In genomic region chr1:203593723-203594122, GRCh38 we compare ENCODE assay signal across 8 cellular contexts. TPM values are rescaled to one million over a fixed set of nuclear protein-coding genes. Genes with fewer than 3 reads are reported as not detected.
DNase-seq lines count a peak whose midpoint lies in the region; ATAC-seq, FAIRE-seq and TF ChIP-seq lines count a peak whose summit lies in the region.

No MANE protein-coding gene starts in this region.

- H3K79me2 ChIP-seq in KMS-11 (ENCODE audit: insufficient read depth, low read depth) (no peaks in the 10 kb centered on the region), H1 (ENCODE audit: control insufficient read depth in 1 of 2, insufficient read depth in 2 of 2, low read length in 2 of 2) (no peaks in the 10 kb centered on the region)

- no peak overlapping the region for H3K4ac ChIP-seq in H1 (replicated peaks; ENCODE audit: insufficient read length, low read depth, low read length)

- no peaks in the 10 kb centered on the region for H3K79me1 ChIP-seq in H1 (ENCODE audit: low read depth, low read length)

- DNase-seq in ACHN: peak; percentile 21
- DNase-seq in activated CD4-positive, alpha-beta T cell treated with anti-CD3 and anti-CD28 coated beads for 24 hours (ENCODE audit: low read depth in 2 of 2): peak; percentile 23 to 26
- DNase-seq in H1 (ENCODE audit: low read depth in 1 of 2, low spot score in 2 of 2): peak in 1 of 2 experiments; percentile 63
- peak; percentile 58 for DNase-seq in stimulated activated CD4-positive, alpha-beta T cell treated with anti-CD3 and anti-CD28 coated beads, Interleukin-15, amount 100 ng/mL, for 24 hours
- DNase-seq in medulla oblongata (ENCODE audit: extremely low spot score): no peak
- no peak for DNase-seq in Ammon's horn (ENCODE audit: low spot score)

- H3K27ac ChIP-seq in KMS-11 (no peak overlapping the region), H1 (ENCODE audit: low read depth, low read length) (no peak overlapping the region)

- H3K9me3 ChIP-seq in H1 (ENCODE audit: insufficient read depth in 2 of 2, low read depth in 1 of 2, low read length in 1 of 2): no peaks in the 10 kb centered on the region

- POLR2A ChIA-PET in H1 (lab: Charles Lee; ENCODE audit: partially characterized antibody): no interaction called here

- no peak overlapping the region for H4K8ac ChIP-seq in H1 (ENCODE audit: extremely low read depth, insufficient read depth, low read length)

- no peak overlapping the region for H2BK5ac ChIP-seq in H1 (ENCODE audit: low read depth, low read length)

- H4K91ac ChIP-seq in H1 (replicated peaks; ENCODE audit: insufficient read length, low read length): no peak overlapping the region

- peak; percentile 55 to 66 for TF ChIP-seq RAD21 in H1 (IDR thresholded peaks at IDR 0.05 in 1 of 2, conservative IDR thresholded peaks at IDR 0.05 in 1 of 2; ENCODE audit: low read depth in 2 of 2, low read length in 2 of 2)

- H3K4me3 ChIP-seq in KMS-11 (IDR thresholded peaks at IDR 0.05; ENCODE audit: insufficient read depth, low read depth, low read length) (no peak overlapping the region), H1 (ENCODE audit: extremely low read depth in 1 of 4, insufficient read depth in 2 of 4, low read depth in 3 of 4, low read length in 4 of 4) (no peak overlapping the region)

- H3K18ac ChIP-seq in H1 (ENCODE audit: extremely low read depth, low read length): no peak overlapping the region

- no peak overlapping the region for H3K56ac ChIP-seq in H1 (replicated peaks; ENCODE audit: insufficient read length, low read depth, low read length)

- no peak for TF ChIP-seq EP300 in H1 (IDR thresholded peaks at IDR 0.05; ENCODE audit: borderline replicate concordance in 1 of 2, low read depth in 2 of 2, low read length in 2 of 2)

- peaks cover 6% of the 10 kb centered on the region for H3K4me1 ChIP-seq in KMS-11 (ENCODE audit: low read depth, poor library complexity, severe bottlenecking)
- peaks cover 18 to 28% (median 23%) of the 10 kb centered on the region in 4 experiments for H3K4me1 ChIP-seq in H1 (replicated peaks in 1 of 4; ENCODE audit: control insufficient read depth in 3 of 4, insufficient read depth in 4 of 4, low read length in 3 of 4)

- WGBS in H1 (ENCODE audit: extremely low coverage in 1 of 2, insufficient coverage in 1 of 2, insufficient read length in 1 of 2, insufficient replicate concordance in 2 of 2, low coverage in 1 of 2, low lambda C conversion rate in 2 of 2, missing lambda C conversion rate in 1 of 2), 2 experiments: 64% methylated on average over 4 of the region's 4 CpGs; no CpG with 5 or more reads in 1 of the 2 experiments

- H2BK20ac ChIP-seq in H1 (ENCODE audit: low read length): no peak overlapping the region

- CTCF ChIA-PET in H1 (lab: Charles Lee; ENCODE audit: partially characterized antibody): interaction anchor here (0.6 to 4.3 kb wide), 30 partner anchors 9 to 249 kb away, joined by 3 to 33 read pairs (median 4); partner anchors contain the start of genes ATP2B4 and OPTC

- H4K5ac ChIP-seq in H1 (ENCODE audit: insufficient read length, low read depth, low read length): no peak overlapping the region

- H3K4me2 ChIP-seq in KMS-11 (no peak overlapping the region), H1 (ENCODE audit: insufficient read depth in 1 of 2, low read depth in 2 of 2, low read length in 2 of 2) (no peak overlapping the region)

- peak; percentile 54 for TF ChIP-seq CTCF in KMS-11 (conservative IDR thresholded peaks at IDR 0.05; ENCODE audit: low read depth, low read length)
- TF ChIP-seq CTCF in H1 (IDR thresholded peaks at IDR 0.05; ENCODE audit: control extremely low read depth in 1 of 3, insufficient read depth in 1 of 3, low read depth in 1 of 3, low read length in 3 of 3): peak; percentile 59 to 63 (median 59)

- no peak overlapping the region for H3K14ac ChIP-seq in H1 (ENCODE audit: insufficient read length)

- H3K23me2 ChIP-seq in H1 (ENCODE audit: low read depth, low read length): peaks cover 1% of the 10 kb centered on the region; the same call in 1 of the 2 replicates

- H4K20me1 ChIP-seq in KMS-11 (ENCODE audit: insufficient read depth) (no peaks in the 10 kb centered on the region), H1 (replicated peaks in 1 of 2; ENCODE audit: control insufficient read depth in 1 of 2, insufficient read depth in 2 of 2, low read length in 2 of 2) (no peaks in the 10 kb centered on the region)

- ATAC-seq in GM19463 (IDR thresholded peaks at IDR 0.05; ENCODE audit: unreplicated experiment): no peak

- H3K23ac ChIP-seq in H1 (ENCODE audit: insufficient read length): no peak overlapping the region

- H2AK5ac ChIP-seq in H1 (ENCODE audit: low read depth, low read length): no peak overlapping the region

- H3K36me3 ChIP-seq in KMS-11 (ENCODE audit: insufficient read depth) (no peaks in the 10 kb centered on the region), H1 (ENCODE audit: control insufficient read depth in 2 of 4, insufficient read depth in 4 of 4, low read length in 3 of 4) (no peaks in the 10 kb centered on the region)

- no peak overlapping the region; the same call in 1 of the 2 replicates for H2AFZ ChIP-seq in KMS-11 (ENCODE audit: low read depth)
- no peak overlapping the region for H2AFZ ChIP-seq in H1 (ENCODE audit: low read length)

- in situ Hi-C loops in ACHN (cut with HindIII; ENCODE audit: low pct_ligation_motif_present, low pct_unique_long_range_greater_than_20kb, low sequenced_read_pairs): no loop called here

- no peak for FAIRE-seq in H1 (lab: Jason Lieb, UNC)

- no peak overlapping the region for H2BK120ac ChIP-seq in H1 (replicated peaks; ENCODE audit: low read depth, low read length)

- H2BK12ac ChIP-seq in H1 (ENCODE audit: low read depth, low read length): no peak overlapping the region

- no peak overlapping the region for H2BK15ac ChIP-seq in H1 (ENCODE audit: low read length)

- no peak for TF ChIP-seq POLR2A in H1 (IDR thresholded peaks at IDR 0.05; ENCODE audit: control extremely low read depth in 1 of 2, low read depth in 2 of 2, low read length in 2 of 2)

- H3K27me3 ChIP-seq in KMS-11 (ENCODE audit: insufficient read depth, low read depth) (no peaks in the 10 kb centered on the region), H1 (replicated peaks in 1 of 4; ENCODE audit: control insufficient read depth in 3 of 4, extremely low read depth in 1 of 4, insufficient read depth in 3 of 4, low read length in 3 of 4) (no peaks in the 10 kb centered on the region)

- no peak overlapping the region for H3K9ac ChIP-seq in KMS-11
- H3K9ac ChIP-seq in H1 (replicated peaks in 1 of 4; ENCODE audit: extremely low read depth in 1 of 4, low read depth in 3 of 4, low read length in 3 of 4): no peak overlapping the region

TF ChIP-seq in H1, 55 proteins besides CTCF, POLR2A, EP300 and RAD21:
- no peak for TF ChIP-seq NANOG (IDR thresholded peaks at IDR 0.05; ENCODE audit: insufficient read depth, low read depth, low read length, poor library complexity, severe bottlenecking)
- TF ChIP-seq TAF7 (optimal IDR thresholded peaks at IDR 0.05; ENCODE audit: borderline replicate concordance, low read depth, low read length): no peak
- TF ChIP-seq SP2 (IDR thresholded peaks at IDR 0.05; ENCODE audit: low read length): no peak
- TF ChIP-seq BCL11A (IDR thresholded peaks at IDR 0.05; ENCODE audit: low read depth in 2 of 2, low read length in 2 of 2): no peak
- TF ChIP-seq ZNF274 (IDR thresholded peaks at IDR 0.05; ENCODE audit: borderline replicate concordance, extremely low read depth, low read length): no peak
- no peak for TF ChIP-seq CBX5 (IDR thresholded peaks at IDR 0.05; ENCODE audit: low read depth, low read length)
- no peak for TF ChIP-seq SIRT6 (IDR thresholded peaks at IDR 0.05; ENCODE audit: low read length)
- TF ChIP-seq GABPA (IDR thresholded peaks at IDR 0.05; ENCODE audit: borderline replicate concordance, insufficient read depth, low read length): no peak
- no peak for TF ChIP-seq RXRA (IDR thresholded peaks at IDR 0.05; ENCODE audit: insufficient read depth, low read depth, low read length)
- TF ChIP-seq USF2 (IDR thresholded peaks at IDR 0.05; ENCODE audit: low read length): no peak
- TF ChIP-seq RNF2 (IDR thresholded peaks at IDR 0.05; ENCODE audit: borderline replicate concordance, low read depth, low read length, missing control alignments, poor library complexity, severe bottlenecking): no peak
- no peak for TF ChIP-seq SIX5 (IDR thresholded peaks at IDR 0.05; ENCODE audit: low read depth, low read length)
- TF ChIP-seq PHF8 (conservative IDR thresholded peaks at IDR 0.05; ENCODE audit: low read depth, low read length): no peak
- TF ChIP-seq ASH2L (IDR thresholded peaks at IDR 0.05; ENCODE audit: low read length): no peak
- TF ChIP-seq HDAC2 (IDR thresholded peaks at IDR 0.05; ENCODE audit: borderline replicate concordance in 1 of 2, low read depth in 2 of 2, low read length in 2 of 2): no peak
- TF ChIP-seq NRF1 (IDR thresholded peaks at IDR 0.05; ENCODE audit: low read depth, low read length): no peak
- no peak for TF ChIP-seq RFX5 (IDR thresholded peaks at IDR 0.05; ENCODE audit: borderline replicate concordance, low read depth, low read length)

RNA-seq across cellular contexts. Expression of gene ATP2B4, which starts 32.9 kb away (rescaled TPM):
- 11.2 and 12.3 TPM in 2 replicates for total RNA-seq in H1 (2021; fragmentation: NEBNext Ultra II Directional; extraction: Animal tissue kit (Norgen Biotek cat#: 25700))
- polyA plus RNA-seq in H1 (2011; rRNA removed): 12.2 and 17.5 TPM in 2 replicates
- 17.0 TPM for polyA plus RNA-seq in H1 (2011; cell fraction: cytosol; rRNA removed)
- 27.5 TPM for polyA plus RNA-seq in H1 (2011; cell fraction: nucleus; rRNA removed)
- 12.1 to 18.5 TPM (median 15.9 TPM) in 4 replicates for polyA plus RNA-seq in H1 (2012, experiment 1 of 2)
- polyA plus RNA-seq in H1 (2012, experiment 2 of 2): 1.3 TPM
- 16.3 TPM for polyA plus RNA-seq in H1 (2013, experiment 1 of 2)
- polyA plus RNA-seq in H1 (2013, experiment 2 of 2): 14.3 TPM
- 66.3 and 82.5 TPM in 2 replicates for polyA minus RNA-seq in H1 (2011; rRNA and poly(A)+ RNA removed)
- polyA minus RNA-seq in H1 (2011; cell fraction: cytosol; rRNA and poly(A)+ RNA removed): 35.2 TPM
- 34.8 TPM for polyA minus RNA-seq in H1 (2011; cell fraction: nucleus; rRNA and poly(A)+ RNA removed)

Comparison
In these comparisons a context has a peak if more than half of its experiments do, and no peak if none do; other contexts are left out.
1. DNase-seq: peak in ACHN (single experiment), activated CD4-positive, alpha-beta T cell treated with anti-CD3 and anti-CD28 coated beads for 24 hours (2 of 2) and stimulated activated CD4-positive, alpha-beta T cell treated with anti-CD3 and anti-CD28 coated beads, Interleukin-15, amount 100 ng/mL, for 24 hours (single experiment); none in medulla oblongata (single experiment) and Ammon's horn (single experiment).